ENCODE assay signal across 18 cellular contexts in genomic region chr13:110263906-110264305, GRCh38. TPM values are rescaled to one million over a fixed set of nuclear protein-coding genes. Genes with fewer than 3 reads are reported as not detected.
A peak's percentile ranks its signal among the peaks of the same experiment; 100 is the strongest.
DNase-seq lines count a peak whose midpoint lies in the region; ATAC-seq and TF ChIP-seq lines count a peak whose summit lies in the region.
"Had no signal": no experiment of that assay in that cellular context is flagged by ENCODE, and none has a peak within 500 bp of the region (broad histone marks: within the 10 kb centered on the region; RNA-seq: fewer than 3 reads in every experiment).

No MANE protein-coding gene starts in this region.

- H3K9ac ChIP-seq in mammary epithelial cell (ENCODE audit: insufficient read depth, low read length) = no peak overlapping the region

- BruUV-seq in mammary epithelial cell (replicated peaks; lab: Mats Ljungman, UMichigan) = no TSS peak

- H3K27me3 ChIP-seq in breast epithelium (no peaks in the 10 kb centered on the region), mammary epithelial cell (ENCODE audit: insufficient read depth, low read length) (no peaks in the 10 kb centered on the region)

- H3K9me3 ChIP-seq in breast epithelium (no peaks in the 10 kb centered on the region), mammary epithelial cell (replicated peaks; ENCODE audit: insufficient read depth, low read length) (no peaks in the 10 kb centered on the region)

- H2AFZ ChIP-seq in mammary epithelial cell (ENCODE audit: low read depth, low read length) = no peak overlapping the region

- in situ Hi-C loops in mammary epithelial cell (cut with MboI; ENCODE audit: low sequenced_read_pairs in 2 of 2) = no loop called here

- WGBS in mammary epithelial cell (ENCODE audit: low coverage, missing lambda C conversion rate) = 98% methylated on average over 4 of the region's 5 CpGs

- H3K36me3 ChIP-seq in breast epithelium = no peaks in the 10 kb centered on the region
- H3K36me3 ChIP-seq in mammary epithelial cell (ENCODE audit: insufficient read depth, low read length) = no peaks in the 10 kb centered on the region

- CTCF ChIA-PET in mammary epithelial cell (lab: Charles Lee; ENCODE audit: low non-redundant PET) = no interaction called here

- peaks cover 52% of the 10 kb centered on the region for H3K79me2 ChIP-seq in mammary epithelial cell (ENCODE audit: insufficient read depth, low read length)

- DNase-seq in breast epithelium (ENCODE audit: low spot score in 2 of 2) (no peak), mammary epithelial cell (no peak), kidney glomerular epithelial cell (lab: John Stamatoyannopoulos, UW) (peak; percentile 61), sciatic nerve (ENCODE audit: low spot score) (peak; percentile 59), ecto neural progenitor cell (ENCODE audit: low spot score) (no peak)
- DNase-seq in stimulated activated CD8-positive, alpha-beta memory T cell treated with anti-CD3 and anti-CD28 coated beads, Interleukin-4, amount 100 ng/mL, for 48 hours = no peak
- DNase-seq: activated naive CD8-positive, alpha-beta T cell treated with anti-CD3 and anti-CD28 coated beads, Interleukin-2, amount 50 U/mL, for 24 hours; activated T-cell treated with anti-CD3 and anti-CD28 coated beads, Interleukin-2, amount 50 U/mL, for 4 hours; CD4-positive, alpha-beta T cell; KBM-7; naive thymus-derived CD8-positive, alpha-beta T cell; NCI-H1417; NCI-H345; SHP77 treated with DMSO at 0.1 percent for 48 hours had no signal

- H4K20me1 ChIP-seq in mammary epithelial cell (ENCODE audit: insufficient read depth, low read length) = no peaks in the 10 kb centered on the region

- H3K27ac ChIP-seq in breast epithelium (peak overlapping the region; percentile 19 to 75), mammary epithelial cell (ENCODE audit: insufficient read depth, low read depth, low read length) (no peak overlapping the region)

- no peak for TF ChIP-seq CTCF in breast epithelium (IDR thresholded peaks at IDR 0.05)
- no peak for TF ChIP-seq CTCF in mammary epithelial cell (conservative IDR thresholded peaks at IDR 0.05 in 1 of 2, IDR thresholded peaks at IDR 0.05 in 1 of 2; ENCODE audit: extremely low read depth in 1 of 2, insufficient read depth in 1 of 2, low read depth in 1 of 2, low read length in 2 of 2)

- H3K4me3 ChIP-seq in breast epithelium (no peak overlapping the region), mammary epithelial cell (replicated peaks in 1 of 3; ENCODE audit: insufficient read depth in 1 of 3, low read depth in 2 of 3, low read length in 3 of 3) (no peak overlapping the region)

- intact Hi-C loops in breast epithelium (cut with DNase I; ENCODE audit: low total_unique reads) = no loop called here
- intact Hi-C loops in mammary epithelial cell (cut with micrococcal nuclease) = no loop called here
- intact Hi-C loops in sciatic nerve (cut with DNase I) = no loop called here

- H3K4me1 ChIP-seq in breast epithelium = peaks cover 14 to 15% of the 10 kb centered on the region in 2 donors
- H3K4me1 ChIP-seq in mammary epithelial cell (ENCODE audit: insufficient read depth, low read length) = peaks cover 32% of the 10 kb centered on the region

- no peak overlapping the region for H3K4me2 ChIP-seq in mammary epithelial cell (ENCODE audit: insufficient read depth, low read depth, low read length)

- ATAC-seq in sciatic nerve = peak; percentile 88
- no peak for ATAC-seq in GM21447 (IDR thresholded peaks at IDR 0.05; ENCODE audit: unreplicated experiment)
- ATAC-seq in GM19328 (IDR thresholded peaks at IDR 0.05; ENCODE audit: unreplicated experiment) = no peak
- ATAC-seq: activated naive CD8-positive, alpha-beta T cell treated with anti-CD3 and anti-CD28 coated beads, Interleukin-2, amount 50 U/mL, for 24 hours; activated T-cell treated with anti-CD3 and anti-CD28 coated beads, Interleukin-2, amount 50 U/mL, for 4 hours; naive thymus-derived CD8-positive, alpha-beta T cell; stimulated activated effector memory CD8-positive, alpha-beta T cell treated with anti-CD3 and anti-CD28 coated beads, Interleukin-12 subunit alpha, Interleukin-12 subunit beta, amount 100 ng/mL, for 72 hours had no signal

- TF ChIP-seq POLR2A in breast epithelium (IDR thresholded peaks at IDR 0.05) = no peak

- dilution Hi-C loops in mammary epithelial cell (cut with HindIII; ENCODE audit: low sequenced_read_pairs) = no loop called here

RNA-seq across cellular contexts. Expression of gene COL4A1, which starts 43.1 kb away (rescaled TPM):
- 1,000 to 10,000 TPM in 1 of 3 donors, 100 to 1,000 TPM in 2; 118 to 1,008 (median 370) TPM for total RNA-seq in breast epithelium
- total RNA-seq in mammary epithelial cell = 10 to 100 TPM; 40.9 to 89.0 TPM
- 28.1 TPM for polyA plus RNA-seq in mammary epithelial cell
- polyA minus RNA-seq in mammary epithelial cell = 57.7 TPM
- 423 TPM for total RNA-seq in sciatic nerve
- total RNA-seq: naive thymus-derived CD8-positive, alpha-beta T cell; T-helper 2 cell treated with Interferon-gamma antibody and Interleukin-4, amounts not matched to agents 100 ng/mL and 5 ng/mL, for 36 hours had no signal
- polyA plus RNA-seq: naive thymus-derived CD8-positive, alpha-beta T cell had no signal

RNA-seq across cellular contexts. Expression of gene COL4A2, which starts 43.2 kb away (rescaled TPM):
- 100 to 1,000 TPM; 107 to 841 (median 307) TPM for total RNA-seq in breast epithelium
- 10 to 100 TPM; 74.9 to 94.2 TPM for total RNA-seq in mammary epithelial cell
- polyA plus RNA-seq in mammary epithelial cell = 119 TPM
- polyA minus RNA-seq in mammary epithelial cell = 78.3 TPM
- total RNA-seq in sciatic nerve = 417 TPM
- total RNA-seq: CD4-positive, alpha-beta T cell; naive thymus-derived CD8-positive, alpha-beta T cell; T-helper 2 cell treated with Interferon-gamma antibody and Interleukin-4, amounts not matched to agents 100 ng/mL and 5 ng/mL, for 36 hours had no signal
- polyA plus RNA-seq: naive thymus-derived CD8-positive, alpha-beta T cell had no signal

Comparison
In these comparisons a context has a peak if more than half of its experiments do, and no peak if none do; other contexts are left out.
1. DNase-seq: peak in kidney glomerular epithelial cell (single experiment) and sciatic nerve (single experiment); none in breast epithelium (0 of 2), mammary epithelial cell (single experiment), stimulated activated CD8-positive, alpha-beta memory T cell treated with anti-CD3 and anti-CD28 coated beads, Interleukin-4, amount 100 ng/mL, for 48 hours (single experiment) and ecto neural progenitor cell (single experiment).